1 cellular context compared by ENCODE assay signal in the genomic region with DNA sequence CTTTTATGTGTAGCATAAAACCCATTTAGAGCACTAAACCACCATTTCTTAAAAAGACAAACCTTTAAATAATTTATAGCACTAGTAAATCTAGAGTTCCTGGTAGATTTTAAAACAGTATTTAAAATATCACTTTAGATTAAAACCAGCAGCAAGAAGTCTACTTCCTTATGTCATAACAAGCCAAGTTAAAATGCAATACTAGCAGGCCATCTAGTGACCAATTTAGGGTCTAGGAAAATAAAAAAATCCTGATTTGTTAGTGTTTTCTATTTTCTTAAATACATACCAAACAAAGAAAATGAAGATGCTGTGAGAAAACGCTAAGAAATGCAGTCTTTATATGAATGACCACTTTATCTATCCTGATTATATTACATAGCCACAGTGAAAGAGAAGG.
TF ChIP-seq lines count a peak whose summit lies in the region.

No MANE protein-coding gene starts in this region.

TF ChIP-seq in WTC11, 78 proteins besides CTCF, POLR2A, EP300 and RAD21 (continued from another document):
- no peak for TF ChIP-seq ATF2 (CRISPR knock-in tag; IDR thresholded peaks at IDR 0.05; ENCODE audit: borderline replicate concordance, low read depth)
- TF ChIP-seq NFE2L1 (CRISPR knock-in tag; IDR thresholded peaks at IDR 0.05): no peak
